8 cellular contexts compared by ENCODE assay signal in genomic region chr2:231680992-231681852, GRCh38. TPM values are rescaled to one million over a fixed set of nuclear protein-coding genes. Genes with fewer than 3 reads are reported as not detected.
DNase-seq lines count a peak whose midpoint lies in the region; ATAC-seq, FAIRE-seq and TF ChIP-seq lines count a peak whose summit lies in the region.

No MANE protein-coding gene starts in this region.

- TF ChIP-seq POLR2A in HepG2 (IDR thresholded peaks at IDR 0.05; ENCODE audit: insufficient read depth in 1 of 2, low read depth in 2 of 2, low read length in 2 of 2) (peak in 1 of 2 experiments; percentile 93; a peak in 2 of 4 replicates), stomach (IDR thresholded peaks at IDR 0.05) (no peak)

- FAIRE-seq in HepG2 (lab: Jason Lieb, UNC) = no peak

- TF ChIP-seq RAD21 in HepG2 (CRISPR knock-in tag; IDR thresholded peaks at IDR 0.05) = peak; percentile 77

- peak overlapping the region; percentile 90 for H3K9ac ChIP-seq in HepG2 (ENCODE audit: insufficient read depth, low read depth, low read length)

- CTCF ChIA-PET in Panc1 (lab: Charles Lee) (no interaction called here), HepG2 (lab: Yijun Ruan, JAX; ENCODE audit: low intra/inter-chr PET ratio, low total read pairs) (interaction anchor here (1.2 to 2.5 kb wide), 2 partner anchors 30 to 33 kb away, joined by 3 to 7 read pairs; no protein-coding TSS in a partner anchor)

- BruUV-seq in Panc1 (replicated peaks; lab: Mats Ljungman, UMichigan) (no TSS peak), HepG2 (replicated peaks; lab: Mats Ljungman, UMichigan) (TSS peak; percentile 97)

- under 1% methylated on average over 30 of the region's 79 CpGs for WGBS in HepG2 (ENCODE audit: low lambda C conversion rate)
- WGBS in stomach, 5 donors = 6 to 19% (median 8%) methylated on average over 34 to 79 of the region's 79 CpGs

- no peak overlapping the region for H2AFZ ChIP-seq in HepG2 (ENCODE audit: low read length)

- intact Hi-C loops in Panc1 (cut with micrococcal nuclease; ENCODE audit: unreplicated experiment) (no loop called here), dorsolateral prefrontal cortex (cut with DNase I) (loop anchor here in 1 of 2 donors (1.0 to 5.0 kb wide), 2 partner anchors 27 to 69 kb away; partner anchors contain the start of gene PTMA), HepG2 (cut with micrococcal nuclease; ENCODE audit: unreplicated experiment) (loop anchor here (2.0 kb wide), 1 partner anchor 100 kb away; the partner anchor contains the start of gene PDE6D), stomach (cut with DNase I; ENCODE audit: low total_unique reads) (no loop called here)

- TF ChIP-seq EP300 in HepG2 (IDR thresholded peaks at IDR 0.05; ENCODE audit: low read depth in 2 of 2, low read length in 2 of 2) (no peak; a peak in 1 of 4 replicates), HepG2 (CRISPR knock-in tag; IDR thresholded peaks at IDR 0.05; ENCODE audit: borderline replicate concordance) (0 out of 2 replicates have a peak, but pooled peaks have one; percentile 7), stomach (IDR thresholded peaks at IDR 0.05) (no peak)

- peak overlapping the region; percentile 37 to 40 for H3K4me3 ChIP-seq in Panc1 (ENCODE audit: low read depth in 2 of 2, low read length in 2 of 2)
- H3K4me3 ChIP-seq in dorsolateral prefrontal cortex = peak overlapping the region; percentile 32 to 74 (median 61)
- H3K4me3 ChIP-seq in HepG2 (replicated peaks in 1 of 3; ENCODE audit: insufficient read depth in 1 of 3, low read depth in 2 of 3, low read length in 3 of 3) = peak overlapping the region; percentile 63 to 82 (median 66)
- peak overlapping the region; percentile 48 to 57 (median 54) for H3K4me3 ChIP-seq in stomach

- in situ Hi-C loops in Panc1 (cut with HindIII; ENCODE audit: low pct_unique_long_range_greater_than_20kb, low sequenced_read_pairs) = no loop called here
- in situ Hi-C loops in HepG2 (cut with HindIII; ENCODE audit: extremely low pct_ligation_motif_present, low pct_unique_long_range_greater_than_20kb) = no loop called here

- H3K4me1 ChIP-seq in Panc1 (ENCODE audit: control insufficient read depth, insufficient read depth, low read length) = peaks cover 13% of the 10 kb centered on the region
- H3K4me1 ChIP-seq in HepG2 (ENCODE audit: insufficient read depth, low read length) = peaks cover 64% of the 10 kb centered on the region
- peaks cover 28 to 44% (median 29%) of the 10 kb centered on the region in 4 donors for H3K4me1 ChIP-seq in stomach

- H3K9me3 ChIP-seq in Panc1 (ENCODE audit: control insufficient read depth, insufficient read depth, low read depth, low read length) (no peaks in the 10 kb centered on the region), HepG2 (ENCODE audit: low read length) (no peaks in the 10 kb centered on the region), stomach (no peaks in the 10 kb centered on the region)

- H3K79me2 ChIP-seq in HepG2 (ENCODE audit: insufficient read depth, low read length) = no peaks in the 10 kb centered on the region

- H3K4me2 ChIP-seq in HepG2 (ENCODE audit: low read depth, low read length) = peak overlapping the region; percentile 98

- ATAC-seq in GM18517 (IDR thresholded peaks at IDR 0.05; ENCODE audit: unreplicated experiment) = peak; percentile 49
- ATAC-seq in HG02981 (IDR thresholded peaks at IDR 0.05; ENCODE audit: unreplicated experiment) = peak; percentile 63
- peak; percentile 71 for ATAC-seq in Panc1
- ATAC-seq in HepG2 = peak; percentile 83

- H3K27ac ChIP-seq in Panc1 (ENCODE audit: low read length) (peak overlapping the region; percentile 84), dorsolateral prefrontal cortex (peak overlapping the region; percentile 93 to 100 (median 98)), HepG2 (ENCODE audit: extremely low read length, insufficient read depth, low read length) (peak overlapping the region; percentile 98), stomach (peak overlapping the region; percentile 94 to 97 (median 95))

- POLR2A ChIA-PET in Panc1 (lab: Charles Lee) (no interaction called here), HepG2 (lab: Yijun Ruan, JAX) (interaction anchor here (1.0 to 5.9 kb wide), 15 partner anchors 8 to 217 kb away, joined by 3 to 56 read pairs (median 10); partner anchors contain the start of genes NCL, PDE6D and PTMA)

- H3K36me3 ChIP-seq in Panc1 (ENCODE audit: control insufficient read depth, insufficient read depth, low read length) (peaks cover 2% of the 10 kb centered on the region; the same call in 1 of the 2 replicates), HepG2 (replicated peaks in 1 of 2; ENCODE audit: control insufficient read depth in 1 of 2, insufficient read depth in 2 of 2, low read length in 2 of 2) (no peaks in the 10 kb centered on the region), stomach (no peaks in the 10 kb centered on the region)

- TF ChIP-seq CTCF in Panc1 (IDR thresholded peaks at IDR 0.05) = no peak
- peak in 16 of 56 donors; percentile 6 to 47 (median 15) for TF ChIP-seq CTCF in dorsolateral prefrontal cortex (IDR thresholded peaks at IDR 0.05 in 54 of 56, conservative IDR thresholded peaks at IDR 0.05 in 2 of 56; ENCODE audit: low read depth in 1 of 56, partially characterized antibody in 56 of 56)
- peak; percentile 11; the same call in 1 of the 2 replicates for TF ChIP-seq CTCF in HepG2 (CRISPR knock-in tag; IDR thresholded peaks at IDR 0.05)
- no peak for TF ChIP-seq CTCF in stomach (IDR thresholded peaks at IDR 0.05)

- H3K27me3 ChIP-seq in Panc1 (ENCODE audit: control insufficient read depth, insufficient read depth, low read length) (no peaks in the 10 kb centered on the region), dorsolateral prefrontal cortex (no peaks in the 10 kb centered on the region), HepG2 (ENCODE audit: control insufficient read depth in 1 of 2, insufficient read depth in 2 of 2, low read length in 2 of 2) (peaks cover 0 to 10% of the 10 kb centered on the region in 2 experiments; a peak in 1 of 5 replicates), stomach (no peaks in the 10 kb centered on the region)

- no peaks in the 10 kb centered on the region for H4K20me1 ChIP-seq in HepG2 (ENCODE audit: insufficient read depth, low read length)

- DNase-seq in AG20443 (ENCODE audit: low spot score) (peak; percentile 97), Panc1 (ENCODE audit: low read depth, low spot score) (no peak), dorsolateral prefrontal cortex (peak; percentile 73 to 91 (median 80)), HepG2 (ENCODE audit: low spot score) (peak; percentile 87), stomach (peak; percentile 84)
- no peak for DNase-seq in effector CD8-positive, alpha-beta T cell (lab: John Stamatoyannopoulos, UW)

TF ChIP-seq in HepG2, 621 proteins besides CTCF, POLR2A, EP300 and RAD21 (continues in another document):
- TF ChIP-seq ZFX (CRISPR knock-in tag; IDR thresholded peaks at IDR 0.05; ENCODE audit: low read depth) (peak; percentile 98), PRMT3 (CRISPR knock-in tag; IDR thresholded peaks at IDR 0.05; ENCODE audit: borderline replicate concordance, low read depth) (peak; percentile 78; the same call in 1 of the 2 replicates), ESRRA (CRISPR knock-in tag; IDR thresholded peaks at IDR 0.05; ENCODE audit: low read depth) (0 out of 2 replicates have a peak, but pooled peaks have one; percentile 78), ZSCAN21 (CRISPR knock-in tag; IDR thresholded peaks at IDR 0.05; ENCODE audit: borderline replicate concordance) (peak; percentile 92; the same call in 1 of the 2 replicates), FOXA1 (IDR thresholded peaks at IDR 0.05) (no peak), FOXA1 (CRISPR knock-in tag; IDR thresholded peaks at IDR 0.05) (0 out of 2 replicates have a peak, but pooled peaks have one; percentile 14), SMYD3 (CRISPR knock-in tag; IDR thresholded peaks at IDR 0.05) (peak; percentile 89; the same call in 1 of the 2 replicates), ZNF160 (CRISPR knock-in tag; IDR thresholded peaks at IDR 0.05) (peak; percentile 74; the same call in 1 of the 2 replicates), DMAP1 (CRISPR knock-in tag; IDR thresholded peaks at IDR 0.05) (peak; percentile 66)

RNA-seq across cellular contexts. Expression of gene PTMA, which starts 27.1 kb away (rescaled TPM):
- total RNA-seq in Panc1 (2021; ENCODE audit: unreplicated experiment) (1,390 TPM), dorsolateral prefrontal cortex (1,000 to 10,000 TPM in 1 of 120 experiments, 100 to 1,000 TPM in 119; 326 to 1,103 (median 509) TPM), HepG2 (2016; rRNA removed; fragmentation: Illumina TruSeq; extraction: Trizol) (1,086 and 1,212 TPM in 2 replicates), stomach (1,000 to 10,000 TPM in 1 of 5 donors, 100 to 1,000 TPM in 4; 244 to 1,175 (median 701) TPM)
- 1,958 TPM for polyA plus RNA-seq in Panc1 (2012; ENCODE audit: insufficient read length)
- total RNA-seq in HepG2 (2016; cell fraction: cytosol; rRNA removed; fragmentation: Illumina TruSeq; extraction: Trizol; ENCODE audit: low read depth) = 383 and 429 TPM in 2 replicates
- 1,123 and 1,183 TPM in 2 replicates for total RNA-seq in HepG2 (2016; cell fraction: insoluble cytoplasmic fraction; rRNA removed; fragmentation: Illumina TruSeq; extraction: Trizol)
- 561 and 605 TPM in 2 replicates for total RNA-seq in HepG2 (2016; cell fraction: membrane; rRNA removed; fragmentation: Illumina TruSeq; extraction: Trizol)
- total RNA-seq in HepG2 (2016; cell fraction: nucleus; rRNA removed; fragmentation: Illumina TruSeq; extraction: Trizol) = 429 and 440 TPM in 2 replicates
- polyA plus RNA-seq in HepG2 (2011; rRNA removed) (174 and 190 TPM in 2 replicates), stomach (1,000 to 10,000 TPM; 1,451 to 2,006 (median 1,527) TPM)
- 192 and 196 TPM in 2 replicates for polyA plus RNA-seq in HepG2 (2011; cell fraction: cytosol; rRNA removed)
- 112 and 149 TPM in 2 replicates for polyA plus RNA-seq in HepG2 (2011; cell fraction: nucleus; rRNA removed)
- 399 and 565 TPM in 2 replicates for polyA plus RNA-seq in HepG2 (2012)
- polyA plus RNA-seq in HepG2 (2016; cell fraction: cytosol; fragmentation: Illumina TruSeq; extraction: Trizol; ENCODE audit: low read depth) = 460 and 492 TPM in 2 replicates
- polyA plus RNA-seq in HepG2 (2016; cell fraction: insoluble cytoplasmic fraction; fragmentation: Illumina TruSeq; extraction: Trizol; ENCODE audit: low read depth) = 2,053 and 2,108 TPM in 2 replicates
- 673 and 705 TPM in 2 replicates for polyA plus RNA-seq in HepG2 (2016; cell fraction: membrane; fragmentation: Illumina TruSeq; extraction: Trizol; ENCODE audit: low read depth)
- 1,089 and 1,130 TPM in 2 replicates for polyA plus RNA-seq in HepG2 (2016; cell fraction: nucleus; fragmentation: Illumina TruSeq; extraction: Trizol; ENCODE audit: insufficient read depth, low read depth)
- polyA minus RNA-seq in HepG2 (2011; rRNA and poly(A)+ RNA removed; ENCODE audit: low replicate concordance) = 146 and 188 TPM in 2 replicates
- polyA minus RNA-seq in HepG2 (2011; cell fraction: cytosol; rRNA and poly(A)+ RNA removed) = 210 and 216 TPM in 2 replicates
- polyA minus RNA-seq in HepG2 (2011; cell fraction: nucleus; rRNA and poly(A)+ RNA removed) = 83.7 and 96.4 TPM in 2 replicates

Comparison
In these comparisons a context has a peak if more than half of its experiments do, and no peak if none do; other contexts are left out.
1. DNase-seq: peak in AG20443 (single experiment), dorsolateral prefrontal cortex (10 of 10), HepG2 (single experiment) and stomach (single experiment); none in Panc1 (single experiment) and effector CD8-positive, alpha-beta T cell (single experiment).
2. Peak in every context shown above with its lines, with median percentiles within 50 percentile points of each other: ATAC-seq, H3K27ac ChIP-seq and H3K4me3 ChIP-seq.